9 cellular contexts compared by ENCODE assay signal in the genomic region with DNA sequence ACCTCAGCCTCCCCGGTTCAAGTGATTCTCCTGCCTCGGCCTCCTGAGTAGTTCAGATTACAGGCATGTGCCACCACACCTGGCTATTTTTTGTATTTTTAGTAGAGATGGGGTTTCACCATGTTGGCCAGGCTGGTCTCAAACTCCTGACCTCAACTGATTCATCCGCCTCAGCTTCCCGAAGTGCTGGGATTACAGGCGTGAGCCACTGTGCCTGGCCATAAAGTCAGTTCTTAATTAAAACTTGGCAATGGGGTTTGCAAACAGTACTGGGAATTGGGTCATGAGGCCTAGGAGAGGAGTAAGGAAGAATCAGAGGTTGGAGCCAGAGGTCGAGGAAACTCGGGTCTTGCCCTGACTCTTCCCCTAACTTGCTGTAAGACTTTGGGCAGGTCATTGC. TPM values are rescaled to one million over a fixed set of nuclear protein-coding genes. Genes with fewer than 3 reads are reported as not detected.
"Had no signal": no experiment of that assay in that cellular context is flagged by ENCODE, and none has a peak within 500 bp of the region (broad histone marks: within the 10 kb centered on the region; RNA-seq: fewer than 3 reads in every experiment).

No MANE protein-coding gene starts in this region.

RNA-seq across cellular contexts. Expression of a gene that starts 8.3 kb away (rescaled TPM):
- total RNA-seq: LHCN-M2, MCF 10A, NCI-H460, OCI-LY7, PC-9, Right ventricle myocardium inferior, RPMI7951, SJCRH30, SK-MEL-5 had no signal
